Comparison of ENCODE assay signal across 1 cellular context in the genomic region with DNA sequence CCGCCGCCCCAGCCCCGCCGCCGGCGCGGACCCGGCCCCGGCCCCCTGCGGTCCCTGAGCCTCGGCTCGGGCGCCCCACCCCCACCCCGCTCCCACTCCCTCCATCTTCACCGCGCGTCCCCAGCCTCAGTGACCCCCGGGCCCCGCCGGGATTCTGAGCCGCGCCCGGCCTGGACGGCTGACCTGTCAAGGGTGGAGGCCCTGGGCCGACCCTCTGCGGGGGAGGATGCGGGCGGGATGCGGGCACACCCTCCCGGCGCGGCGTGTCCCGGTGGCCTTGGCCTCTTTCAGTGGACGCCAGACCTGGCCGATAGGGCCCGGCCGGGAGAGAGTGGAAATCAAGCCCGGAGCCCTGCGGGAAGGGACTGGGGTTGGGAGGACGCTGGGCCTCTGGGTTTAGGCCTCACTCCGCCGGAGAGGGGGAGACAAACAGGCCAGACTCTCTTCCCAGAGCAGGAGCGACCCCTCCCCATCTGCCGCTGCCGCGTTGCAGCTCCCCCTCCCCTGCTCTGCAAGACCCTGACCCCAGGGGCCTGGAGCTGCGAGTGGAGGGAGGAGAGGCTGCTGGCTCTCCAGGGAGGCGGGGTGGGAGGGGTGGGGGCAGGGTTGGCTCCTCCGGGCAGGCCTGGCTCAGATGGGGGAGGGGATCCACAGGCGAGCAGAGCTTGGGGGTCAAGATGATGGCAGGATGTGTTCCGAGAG.
TF ChIP-seq lines count a peak whose summit lies in the region.

No MANE protein-coding gene starts in this region.

TF ChIP-seq in H1, 55 proteins besides CTCF, POLR2A, EP300 and RAD21:
- TF ChIP-seq, protein P1, sequence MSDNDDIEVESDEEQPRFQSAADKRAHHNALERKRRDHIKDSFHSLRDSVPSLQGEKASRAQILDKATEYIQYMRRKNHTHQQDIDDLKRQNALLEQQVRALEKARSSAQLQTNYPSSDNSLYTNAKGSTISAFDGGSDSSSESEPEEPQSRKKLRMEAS (IDR thresholded peaks at IDR 0.05): no peak
- TF ChIP-seq ZNF274 (IDR thresholded peaks at IDR 0.05; ENCODE audit: borderline replicate concordance, extremely low read depth, low read length): no peak
- peak; percentile 44 for TF ChIP-seq SUZ12 (IDR thresholded peaks at IDR 0.05; ENCODE audit: low read length)
- TF ChIP-seq SP1 (IDR thresholded peaks at IDR 0.05; ENCODE audit: low read depth, low read length): no peak
- TF ChIP-seq POLR2AphosphoS5 (IDR thresholded peaks at IDR 0.05; ENCODE audit: low read depth, low read length): no peak
- peak; percentile 45 for TF ChIP-seq EZH2 (IDR thresholded peaks at IDR 0.05; ENCODE audit: low read depth, low read length, severe bottlenecking)
